In the genomic region with DNA sequence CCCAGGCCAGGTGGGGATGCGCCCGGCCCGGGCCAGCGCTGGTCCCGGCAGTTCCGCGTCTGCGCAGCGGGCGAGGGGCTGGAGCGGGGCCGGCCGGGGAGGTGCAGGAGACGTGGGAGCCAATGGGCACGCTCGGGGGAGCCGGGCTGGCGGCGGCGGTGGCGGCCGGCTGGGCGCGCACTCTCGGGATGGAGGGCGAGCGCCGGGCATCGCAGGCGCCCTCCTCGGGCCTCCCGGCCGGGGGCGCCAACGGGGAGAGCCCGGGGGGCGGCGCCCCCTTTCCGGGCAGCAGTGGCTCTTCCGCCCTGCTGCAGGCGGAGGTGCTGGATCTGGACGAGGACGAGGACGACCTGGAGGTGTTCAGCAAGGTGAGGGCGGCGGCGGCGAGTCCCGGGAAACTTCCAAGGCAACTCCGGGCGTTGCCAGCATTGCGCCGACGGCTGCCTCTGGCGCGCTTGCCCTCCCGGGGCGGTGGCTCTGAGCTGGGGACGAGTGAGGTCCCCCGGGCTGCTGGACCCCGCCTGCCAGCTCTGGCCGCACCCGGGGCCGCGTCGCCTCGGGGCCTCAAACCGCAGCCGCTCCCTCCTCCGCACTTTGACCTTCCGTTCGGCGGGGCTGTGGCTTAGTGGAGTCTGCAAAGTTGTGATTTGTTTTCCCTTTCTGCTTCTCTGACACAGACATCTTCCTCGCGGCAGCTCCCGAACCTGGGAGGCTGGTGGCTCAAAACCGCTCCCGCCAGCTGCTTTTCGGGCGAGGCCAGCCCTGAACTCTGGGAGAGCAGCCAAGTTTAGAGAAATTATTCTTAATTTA, we compare ENCODE assay signal across 8 cellular contexts. TPM values are rescaled to one million over a fixed set of nuclear protein-coding genes. Genes with fewer than 3 reads are reported as not detected.
DNase-seq lines count a peak whose midpoint lies in the region; ATAC-seq and TF ChIP-seq lines count a peak whose summit lies in the region.

Gene SNX7 (plus strand): TSS at position 178 of the 810 bp plus-strand sequence. CDS start 11 bp downstream, at position 189.

- H3K27me3 ChIP-seq in H7 (ENCODE audit: control insufficient read depth, insufficient read depth, low read length), result no peaks in the 10 kb centered on the region; the same call in 1 of the 2 replicates
- no peaks in the 10 kb centered on the region for H3K27me3 ChIP-seq in muscle layer of colon (ENCODE audit: control insufficient read depth in 1 of 2, insufficient read depth in 2 of 2, low read length in 2 of 2)
- H3K27me3 ChIP-seq in upper lobe of right lung, result no peaks in the 10 kb centered on the region

- intact Hi-C loops in upper lobe of right lung (cut with DNase I), result no loop called here

- peaks cover 8% of the 10 kb centered on the region for H3K4me1 ChIP-seq in muscle layer of colon (ENCODE audit: insufficient read depth, low read length)
- H3K4me1 ChIP-seq in upper lobe of right lung, result peaks cover 11% of the 10 kb centered on the region

- peak; percentile 10 for TF ChIP-seq CTCF in fibroblast of the aortic adventitia (IDR thresholded peaks at IDR 0.05; ENCODE audit: insufficient read depth, low read length)
- peak; percentile 20 for TF ChIP-seq CTCF in upper lobe of right lung (IDR thresholded peaks at IDR 0.05)

- H3K4me3 ChIP-seq in H7 (ENCODE audit: insufficient read depth, low read depth, low read length) (peak within 1 kb of the TSS; percentile 85), fibroblast of the aortic adventitia (ENCODE audit: low read depth, low read length) (peak within 1 kb of the TSS; percentile 87), muscle layer of colon (ENCODE audit: low read depth in 1 of 2, low read length in 2 of 2) (peak within 1 kb of the TSS; percentile 70 to 87), upper lobe of right lung (peak within 1 kb of the TSS; percentile 66)

- H3K27ac ChIP-seq in muscle layer of colon (ENCODE audit: low read depth, low read length), result peak within 1 kb of the TSS; percentile 90
- peak within 1 kb of the TSS; percentile 79 for H3K27ac ChIP-seq in upper lobe of right lung

- H3K36me3 ChIP-seq in H7 (replicated peaks; ENCODE audit: control insufficient read depth, insufficient read depth, low read length), result no peaks in the 10 kb centered on the region
- H3K36me3 ChIP-seq in muscle layer of colon (ENCODE audit: insufficient read depth, low read length), result no peaks in the 10 kb centered on the region
- H3K36me3 ChIP-seq in upper lobe of right lung, result no peaks in the 10 kb centered on the region

- peak within 1 kb of the TSS; percentile 50 for H3K9ac ChIP-seq in muscle layer of colon (ENCODE audit: low read length)

- H3K9me3 ChIP-seq in muscle layer of colon (ENCODE audit: low read length), result no peaks in the 10 kb centered on the region
- H3K9me3 ChIP-seq in upper lobe of right lung, result no peaks in the 10 kb centered on the region

- DNase-seq in NOMO-1 treated with DMSO at 0.1 percent for 48 hours (lab: John Stamatoyannopoulos, UW; ENCODE audit: unreplicated experiment), result peak; percentile 13
- DNase-seq in NOMO-1 treated with dmso at 0.1 percent for 144 hours (lab: John Stamatoyannopoulos, UW; ENCODE audit: unreplicated experiment), result no peak
- peak; percentile 94 for DNase-seq in H7
- DNase-seq in NCI-H1048 (lab: John Stamatoyannopoulos, UW), result peak; percentile 59
- peak; percentile 27 to 30 for DNase-seq in activated T-cell treated with anti-CD3 and anti-CD28 coated beads, Interleukin-2, amount 50 U/mL, for 48 hours
- peak; percentile 66 for DNase-seq in fibroblast of the aortic adventitia (ENCODE audit: low read depth)
- peak; percentile 93 for DNase-seq in upper lobe of right lung

- peak; percentile 99 for ATAC-seq in upper lobe of right lung

RNA-seq across cellular contexts. Expression of gene SNX7, which starts in this region (rescaled TPM):
- total RNA-seq in H7 (2014; rRNA removed; shearing (Covaris generic)), result 27.1 and 30.0 TPM in 2 replicates
- total RNA-seq in fibroblast of the aortic adventitia (ENCODE audit: low replicate concordance), result 80.3 and 83.0 TPM in 2 replicates
- total RNA-seq in upper lobe of right lung, result 14.8 TPM
